ENCODE assay signal across 20 cellular contexts in genomic region chr10:76576276-76576962, GRCh38.
A peak's percentile ranks its signal among the peaks of the same experiment; 100 is the strongest.
DNase-seq lines count a peak whose midpoint lies in the region; ATAC-seq and TF ChIP-seq lines count a peak whose summit lies in the region.
"Had no signal": no experiment of that assay in that cellular context is flagged by ENCODE, and none has a peak within 500 bp of the region (broad histone marks: within the 10 kb centered on the region; RNA-seq: fewer than 3 reads in every experiment).

No MANE protein-coding gene starts in this region.

- no peaks in the 10 kb centered on the region for H3K36me3 Mint-ChIP-seq in glutamatergic neuron (ENCODE audit: unreplicated experiment)
- H3K36me3 Mint-ChIP-seq: naive thymus-derived CD8-positive, alpha-beta T cell; type B pancreatic cell had no signal

- H3K27ac Mint-ChIP-seq in glutamatergic neuron (ENCODE audit: unreplicated experiment): no peak overlapping the region
- H3K27ac Mint-ChIP-seq: naive thymus-derived CD8-positive, alpha-beta T cell; type B pancreatic cell had no signal

- CTCF ChIA-PET in AG04449 (lab: Yijun Ruan, JAX): interaction anchor here (0.6 to 1.6 kb wide), 3 partner anchors 12 to 1181 kb away, joined by 3 to 4 read pairs (median 4); no protein-coding TSS in a partner anchor

- H3K9me3 Mint-ChIP-seq in glutamatergic neuron (ENCODE audit: unreplicated experiment): no peaks in the 10 kb centered on the region

- DNase-seq in AG04449 (ENCODE audit: low read depth, low spot score) (peak; percentile 72), LHCN-M2 (ENCODE audit: low read depth) (peak; percentile 46), epidermal melanocyte (ENCODE audit: insufficient read length, low spot score) (peak; percentile 65), iris pigment epithelial cell (ENCODE audit: low read depth) (peak; percentile 88), activated T-cell treated with anti-CD3 and anti-CD28 coated beads for 4 hours (no peak), glutamatergic neuron (no peak), NCI-H510A treated with DMSO at 0.1 percent for 48 hours (lab: John Stamatoyannopoulos, UW) (no peak)
- DNase-seq: activated naive CD4-positive, alpha-beta T cell; Caco-2; caudate nucleus; H7; naive thymus-derived CD8-positive, alpha-beta T cell; NCI-H1105; NCI-H345; retina; stimulated activated CD4-positive, alpha-beta T cell treated with anti-CD3 and anti-CD28 coated beads, Interleukin-4, amount 100 ng/mL, for 24 hours; WERI-Rb-1 had no signal

- no peak for TF ChIP-seq CTCF in AG04449 (IDR thresholded peaks at IDR 0.05; ENCODE audit: insufficient read depth, low read length, missing control alignments)
- no peak for TF ChIP-seq CTCF in glutamatergic neuron (IDR thresholded peaks at IDR 0.05; ENCODE audit: partially characterized antibody, unreplicated experiment)

- H3K4me3 ChIP-seq in AG04449 (ENCODE audit: low read depth, low read length): no peak overlapping the region
- H3K4me3 ChIP-seq: hepatocyte had no signal

- ATAC-seq in HG03342 (IDR thresholded peaks at IDR 0.05; ENCODE audit: unreplicated experiment): no peak
- ATAC-seq: naive thymus-derived CD8-positive, alpha-beta T cell had no signal

- POLR2A ChIA-PET in AG04449 (lab: Yijun Ruan, JAX): interaction anchor here (0.6 to 1.1 kb wide), 3 partner anchors 18 to 1175 kb away, joined by 3 to 6 read pairs (median 3); partner anchors contain the start of gene ZNF503

- H3K4me1 Mint-ChIP-seq in glutamatergic neuron (ENCODE audit: low read depth, unreplicated experiment): no peaks in the 10 kb centered on the region
- H3K4me1 Mint-ChIP-seq: naive thymus-derived CD8-positive, alpha-beta T cell had no signal

- H3K27me3 Mint-ChIP-seq in glutamatergic neuron (ENCODE audit: unreplicated experiment): peaks cover 2% of the 10 kb centered on the region

- H3K4me3 Mint-ChIP-seq in glutamatergic neuron (ENCODE audit: unreplicated experiment): no peak overlapping the region
- H3K4me3 Mint-ChIP-seq: naive thymus-derived CD8-positive, alpha-beta T cell; type B pancreatic cell had no signal

Comparison
In these comparisons a context has a peak if more than half of its experiments do, and no peak if none do; other contexts are left out.
1. DNase-seq: peak in AG04449 (single experiment), LHCN-M2 (single experiment), epidermal melanocyte (single experiment) and iris pigment epithelial cell (single experiment); none in activated T-cell treated with anti-CD3 and anti-CD28 coated beads for 4 hours (single experiment), glutamatergic neuron (single experiment) and NCI-H510A treated with DMSO at 0.1 percent for 48 hours (single experiment).